ENCODE assay signal across 8 cellular contexts in the genomic region with DNA sequence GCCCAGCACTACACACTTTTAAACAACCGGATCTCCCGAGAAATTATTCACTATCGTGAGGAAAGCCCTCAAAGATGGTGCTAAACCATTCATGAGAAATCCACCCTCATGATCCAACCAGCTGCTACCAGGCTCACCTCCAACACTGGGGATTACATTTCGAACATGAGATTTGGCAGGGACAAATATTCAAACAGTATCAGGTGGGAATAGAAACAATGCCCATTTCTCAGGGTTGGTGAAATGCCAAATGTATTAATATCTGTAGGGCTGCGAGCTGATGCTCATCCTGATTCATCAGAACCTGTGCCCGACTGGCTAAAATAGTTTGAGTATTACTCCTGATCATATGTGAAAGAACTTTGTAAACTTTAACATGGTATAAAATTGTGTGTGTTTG.
"Had no signal": no experiment of that assay in that cellular context is flagged by ENCODE, and none has a peak within 500 bp of the region (broad histone marks: within the 10 kb centered on the region; RNA-seq: fewer than 3 reads in every experiment).

No MANE protein-coding gene starts in this region.

- H3K27ac ChIP-seq: GM23248 had no signal

- H3K4me3 Mint-ChIP-seq: HFFc6, IgD-negative memory B cell had no signal

- H3K27me3 Mint-ChIP-seq: IgD-negative memory B cell had no signal

- H3K36me3 Mint-ChIP-seq: IgD-negative memory B cell had no signal

- FAIRE-seq: HepG2 had no signal

- H3K4me1 ChIP-seq: HAP-1 had no signal

- H3K27ac Mint-ChIP-seq: HFFc6 had no signal

- DNase-seq: GM23248, GOT3, H7, HFFc6, KBM-7 had no signal

- H3K9me3 Mint-ChIP-seq: HFFc6, IgD-negative memory B cell had no signal

- H3K9ac ChIP-seq: GM23248 had no signal

- H3K4me1 Mint-ChIP-seq: IgD-negative memory B cell had no signal

- H3K36me3 ChIP-seq: HAP-1 had no signal

- H3K9me3 ChIP-seq: HAP-1 had no signal

- H3K4me3 ChIP-seq: GM23248, HAP-1 had no signal

- H2AFZ ChIP-seq: GM23248 had no signal
